8 cellular contexts compared by ENCODE assay signal in the genomic region with DNA sequence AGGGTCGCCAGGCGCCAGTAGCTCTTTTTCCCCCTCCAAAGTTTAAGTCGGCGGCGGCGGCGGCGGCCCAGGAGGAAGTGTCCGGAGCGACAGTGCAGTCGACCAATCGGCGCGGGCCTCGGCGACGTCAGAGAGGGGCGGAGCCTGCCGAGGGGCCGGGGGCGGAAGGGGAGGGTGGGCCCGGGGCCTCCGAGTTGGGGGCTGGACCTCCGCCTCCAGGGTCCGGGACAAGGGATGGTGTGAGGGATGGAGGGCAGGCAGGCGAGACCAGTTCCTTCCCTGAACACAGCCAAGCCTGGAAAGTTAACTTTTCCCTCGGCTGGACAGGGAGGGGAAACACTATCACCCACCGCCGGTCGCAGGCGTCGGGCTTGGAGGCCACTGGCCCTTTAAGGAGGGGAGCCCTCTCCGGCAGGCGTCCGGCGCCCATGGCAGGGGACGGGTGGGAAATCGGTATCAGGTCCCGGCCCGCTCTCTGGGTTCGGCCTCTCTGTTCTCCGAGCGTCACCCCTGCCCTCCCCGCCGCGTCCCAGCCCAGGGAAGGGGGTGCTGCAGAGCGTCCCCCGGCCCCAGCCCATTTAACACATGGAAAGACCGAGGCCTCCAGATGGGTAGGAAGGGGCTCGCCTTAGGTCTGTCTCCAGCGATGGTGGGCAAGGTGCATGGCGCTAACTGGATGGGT. TPM values are rescaled to one million over a fixed set of nuclear protein-coding genes. Genes with fewer than 3 reads are reported as not detected.
DNase-seq lines count a peak whose midpoint lies in the region; ATAC-seq and TF ChIP-seq lines count a peak whose summit lies in the region.

A gene (minus strand): TSS at position 81 of the 682 bp plus-strand sequence. CDS start 744 bp downstream, outside the sequence.

- ATAC-seq in GM21390 (IDR thresholded peaks at IDR 0.05; ENCODE audit: unreplicated experiment): peak; percentile 28
- peak; percentile 88 for ATAC-seq in left cardiac atrium

- peaks cover 0 to 3% (median 0%) of the 10 kb centered on the region in 8 donors for H3K9me3 Mint-ChIP-seq in CD4-positive, alpha-beta memory T cell
- no peaks in the 10 kb centered on the region for H3K9me3 Mint-ChIP-seq in progenitor cell of endocrine pancreas (ENCODE audit: low read depth)
- H3K9me3 Mint-ChIP-seq in type B pancreatic cell: no peaks in the 10 kb centered on the region

- H3K27me3 Mint-ChIP-seq in CD4-positive, alpha-beta memory T cell: no peaks in the 10 kb centered on the region
- no peaks in the 10 kb centered on the region for H3K27me3 Mint-ChIP-seq in progenitor cell of endocrine pancreas
- no peaks in the 10 kb centered on the region for H3K27me3 Mint-ChIP-seq in type B pancreatic cell

- H3K4me1 ChIP-seq in CD4-positive, alpha-beta memory T cell (ENCODE audit: insufficient read depth, low read length): peaks cover 44% of the 10 kb centered on the region

- H3K27ac ChIP-seq in CD4-positive, alpha-beta memory T cell (ENCODE audit: low read depth, low read length): peak within 1 kb of the TSS; percentile 95

- peak within 1 kb of the TSS; percentile 97 to 99 (median 98) for H3K27ac Mint-ChIP-seq in CD4-positive, alpha-beta memory T cell
- peak within 1 kb of the TSS; percentile 94 for H3K27ac Mint-ChIP-seq in progenitor cell of endocrine pancreas
- peak within 1 kb of the TSS; percentile 92 for H3K27ac Mint-ChIP-seq in type B pancreatic cell

- intact Hi-C loops in CD4-positive, alpha-beta memory T cell (cut with micrococcal nuclease): loop anchor here (1.0 to 5.0 kb wide), 4 partner anchors 11 to 105 kb away; a partner anchor contains a TSS
- intact Hi-C loops in left cardiac atrium (cut with DNase I): no loop called here

- peak within 1 kb of the TSS; percentile 82 to 94 for H3K4me3 ChIP-seq in CD4-positive, alpha-beta memory T cell (ENCODE audit: low read length in 2 of 2)

- DNase-seq in CD4-positive, alpha-beta memory T cell: peak; percentile 76 to 85 (median 79)
- DNase-seq in MV-4-11 (lab: John Stamatoyannopoulos, UW) (peak; percentile 72), T-helper 2 cell (peak; percentile 67 to 88 (median 83)), amniotic epithelial cell (ENCODE audit: low read depth) (peak; percentile 65), left cardiac atrium (peak; percentile 93), progenitor cell of endocrine pancreas (ENCODE audit: low spot score, unreplicated experiment) (peak; percentile 87), type B pancreatic cell (ENCODE audit: extremely low spot score, unreplicated experiment) (peak; percentile 93)

- no peak for TF ChIP-seq CTCF in progenitor cell of endocrine pancreas (IDR thresholded peaks at IDR 0.05; ENCODE audit: unreplicated experiment)
- TF ChIP-seq CTCF in type B pancreatic cell (conservative IDR thresholded peaks at IDR 0.05): no peak

- no peaks in the 10 kb centered on the region for H3K27me3 ChIP-seq in CD4-positive, alpha-beta memory T cell (ENCODE audit: insufficient read depth, low read length)

- CTCF ChIA-PET in CD4-positive, alpha-beta memory T cell (lab: Charles Lee; ENCODE audit: partially characterized antibody): interaction anchor here (1.0 kb wide), 1 partner anchor 11 kb away, joined by 3 read pairs; no protein-coding TSS in a partner anchor

- POLR2A ChIA-PET in CD4-positive, alpha-beta memory T cell (lab: Charles Lee; ENCODE audit: partially characterized antibody): interaction anchor here (0.8 to 10.8 kb wide), 6 partner anchors 9 to 116 kb away, joined by 4 to 72 read pairs (median 12); a partner anchor contains a TSS

- H3K4me1 Mint-ChIP-seq in CD4-positive, alpha-beta memory T cell: peaks cover 23 to 64% (median 37%) of the 10 kb centered on the region in 4 donors
- H3K4me1 Mint-ChIP-seq in progenitor cell of endocrine pancreas (ENCODE audit: low read depth) (peaks cover 15% of the 10 kb centered on the region), type B pancreatic cell (ENCODE audit: unreplicated experiment) (peaks cover 13% of the 10 kb centered on the region)

- peaks cover 3 to 52% of the 10 kb centered on the region in 2 donors for H3K36me3 Mint-ChIP-seq in CD4-positive, alpha-beta memory T cell
- peaks cover 4% of the 10 kb centered on the region for H3K36me3 Mint-ChIP-seq in progenitor cell of endocrine pancreas (ENCODE audit: insufficient read depth)
- H3K36me3 Mint-ChIP-seq in type B pancreatic cell: peaks cover 3% of the 10 kb centered on the region

- H3K4me3 Mint-ChIP-seq in CD4-positive, alpha-beta memory T cell: peak within 1 kb of the TSS; percentile 93 to 98 (median 94)
- H3K4me3 Mint-ChIP-seq in progenitor cell of endocrine pancreas (ENCODE audit: low read depth): peak within 1 kb of the TSS; percentile 93
- peak within 1 kb of the TSS; percentile 97 for H3K4me3 Mint-ChIP-seq in type B pancreatic cell

- peaks cover 4% of the 10 kb centered on the region for H3K36me3 ChIP-seq in CD4-positive, alpha-beta memory T cell (ENCODE audit: insufficient read depth, low read length)

- H3K9me3 ChIP-seq in CD4-positive, alpha-beta memory T cell (ENCODE audit: control insufficient read depth in 1 of 2, low read length in 2 of 2): no peaks in the 10 kb centered on the region

RNA-seq across cellular contexts. Expression of the gene that starts here (rescaled TPM):
- total RNA-seq in CD4-positive, alpha-beta memory T cell: 100 to 1,000 TPM; 115 to 122 TPM
- polyA plus RNA-seq in CD4-positive, alpha-beta memory T cell: 10 to 100 TPM; 27.6 to 88.9 TPM
- total RNA-seq in left cardiac atrium (10 to 100 TPM; 14.9 to 18.0 TPM), progenitor cell of endocrine pancreas (69.3 and 74.9 TPM in 2 replicates), type B pancreatic cell (ENCODE audit: low replicate concordance) (56.8 and 70.8 TPM in 2 replicates)

Comparison
In these comparisons a context has a peak if more than half of its experiments do, and no peak if none do; other contexts are left out.
1. Peak in every context shown above with its lines: DNase-seq, ATAC-seq, H3K4me3 ChIP-seq and H3K27ac ChIP-seq.